ENCODE assay signal across 10 cellular contexts in the genomic region with DNA sequence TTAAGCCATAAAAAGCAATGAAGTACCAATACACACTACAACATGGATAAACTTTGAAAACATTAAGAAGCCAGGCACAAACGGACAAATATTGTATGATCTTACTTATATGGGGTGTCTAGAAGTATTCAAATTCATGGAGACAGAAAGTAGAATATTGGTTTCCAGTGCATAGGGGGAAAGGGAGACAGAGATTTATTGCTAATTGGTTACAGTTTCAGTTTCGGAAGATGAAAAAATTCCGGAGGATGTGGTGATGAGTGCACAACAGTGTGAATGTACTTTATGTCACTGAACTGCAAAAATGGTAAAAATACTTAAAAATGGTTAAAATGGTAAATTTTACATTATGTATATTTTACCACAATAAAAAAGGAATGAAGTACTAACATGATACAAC.
DNase-seq lines count a peak whose midpoint lies in the region; ATAC-seq and FAIRE-seq lines count a peak whose summit lies in the region.
"Had no signal": no experiment of that assay in that cellular context is flagged by ENCODE, and none has a peak within 500 bp of the region (broad histone marks: within the 10 kb centered on the region; RNA-seq: fewer than 3 reads in every experiment).

No MANE protein-coding gene starts in this region.

- no peak for FAIRE-seq in GM19239 (lab: Jason Lieb, UNC)
- FAIRE-seq: bronchial epithelial cell had no signal

- ATAC-seq in HG02610 (IDR thresholded peaks at IDR 0.05; ENCODE audit: unreplicated experiment) (peak; percentile 66), HG03159 (IDR thresholded peaks at IDR 0.05; ENCODE audit: unreplicated experiment) (no peak)
- ATAC-seq in stimulated activated memory B cell treated with anti-CD40 and anti-IgM and Interleukin-4, amounts not matched to agents 10 μg/mL and 1 μg/mL and 100 μg/mL, for 72 hours, result peak; percentile 68
- ATAC-seq: gastroesophageal sphincter had no signal

- no peak for DNase-seq in activated T-cell treated with anti-CD3 and anti-CD28 coated beads, Interleukin-2, amount 50 U/mL, for 24 hours
- DNase-seq in activated T-cell treated with anti-CD3 and anti-CD28 coated beads for 4 hours, result no peak
- peak; percentile 21 for DNase-seq in RPMI8226
- no peak for DNase-seq in amniotic stem cell (lab: John Stamatoyannopoulos, UW)
- DNase-seq in GM19239 (ENCODE audit: insufficient read length, low spot score), result no peak

- peak overlapping the region; percentile 21 for H3K4me3 Mint-ChIP-seq in activated T-cell treated with anti-CD3 and anti-CD28 coated beads, Interleukin-2, amount 50 U/mL, for 24 hours
- peak overlapping the region; percentile 15 for H3K4me3 Mint-ChIP-seq in stimulated activated memory B cell treated with anti-CD40 and anti-IgM and Interleukin-4, amounts not matched to agents 10 μg/mL and 1 μg/mL and 100 μg/mL, for 72 hours

- no peaks in the 10 kb centered on the region for H3K9me3 Mint-ChIP-seq in activated T-cell treated with anti-CD3 and anti-CD28 coated beads, Interleukin-2, amount 50 U/mL, for 24 hours
- no peaks in the 10 kb centered on the region for H3K9me3 Mint-ChIP-seq in stimulated activated memory B cell treated with anti-CD40 and anti-IgM and Interleukin-4, amounts not matched to agents 10 μg/mL and 1 μg/mL and 100 μg/mL, for 72 hours

- H3K4me1 Mint-ChIP-seq in activated T-cell treated with anti-CD3 and anti-CD28 coated beads, Interleukin-2, amount 50 U/mL, for 24 hours (ENCODE audit: low read depth), result peaks cover 42% of the 10 kb centered on the region
- peaks cover 27% of the 10 kb centered on the region for H3K4me1 Mint-ChIP-seq in stimulated activated memory B cell treated with anti-CD40 and anti-IgM and Interleukin-4, amounts not matched to agents 10 μg/mL and 1 μg/mL and 100 μg/mL, for 72 hours

- peak overlapping the region; percentile 90 for H3K27ac Mint-ChIP-seq in activated T-cell treated with anti-CD3 and anti-CD28 coated beads, Interleukin-2, amount 50 U/mL, for 24 hours
- peak overlapping the region; percentile 89 for H3K27ac Mint-ChIP-seq in stimulated activated memory B cell treated with anti-CD40 and anti-IgM and Interleukin-4, amounts not matched to agents 10 μg/mL and 1 μg/mL and 100 μg/mL, for 72 hours

- H3K36me3 Mint-ChIP-seq in activated T-cell treated with anti-CD3 and anti-CD28 coated beads, Interleukin-2, amount 50 U/mL, for 24 hours (ENCODE audit: low read depth), result no peaks in the 10 kb centered on the region
- no peaks in the 10 kb centered on the region for H3K36me3 Mint-ChIP-seq in stimulated activated memory B cell treated with anti-CD40 and anti-IgM and Interleukin-4, amounts not matched to agents 10 μg/mL and 1 μg/mL and 100 μg/mL, for 72 hours

- H3K27me3 Mint-ChIP-seq in activated T-cell treated with anti-CD3 and anti-CD28 coated beads, Interleukin-2, amount 50 U/mL, for 24 hours, result peaks cover 30% of the 10 kb centered on the region
- no peaks in the 10 kb centered on the region for H3K27me3 Mint-ChIP-seq in stimulated activated memory B cell treated with anti-CD40 and anti-IgM and Interleukin-4, amounts not matched to agents 10 μg/mL and 1 μg/mL and 100 μg/mL, for 72 hours
